ENCODE assay signal across 8 cellular contexts in genomic region chr4:99855677-99856076, GRCh38. TPM values are rescaled to one million over a fixed set of nuclear protein-coding genes. Genes with fewer than 3 reads are reported as not detected.
DNase-seq lines count a peak whose midpoint lies in the region; ATAC-seq and TF ChIP-seq lines count a peak whose summit lies in the region.

No MANE protein-coding gene starts in this region.

- H3K4me1 Mint-ChIP-seq in chondrocyte (ENCODE audit: low read depth): peaks cover 5% of the 10 kb centered on the region

- in situ Hi-C loops in GM13976 (cut with MboI; ENCODE audit: low sequenced_read_pairs, unreplicated experiment): no loop called here

- H3K9me2 ChIP-seq in hepatocyte (replicated peaks; ENCODE audit: insufficient read depth): no peaks in the 10 kb centered on the region

- DNase-seq in GM13976 (ENCODE audit: low spot score) (peak; percentile 32), KG1 (lab: John Stamatoyannopoulos, UW) (peak; percentile 35), globus pallidus (ENCODE audit: low spot score) (peak; percentile 52), hepatocyte (ENCODE audit: low spot score) (no peak), NCI-H146 (lab: John Stamatoyannopoulos, UW) (no peak), chondrocyte (ENCODE audit: low spot score) (no peak), retina (no peak)

- no peak overlapping the region for H3K4me3 Mint-ChIP-seq in chondrocyte (ENCODE audit: unreplicated experiment)

- H3K9me3 Mint-ChIP-seq in chondrocyte (ENCODE audit: low read depth): no peaks in the 10 kb centered on the region

- H3K27me3 ChIP-seq in hepatocyte: no peaks in the 10 kb centered on the region

- no peak overlapping the region for H3K27ac Mint-ChIP-seq in chondrocyte (ENCODE audit: unreplicated experiment)

- H3K36me3 Mint-ChIP-seq in chondrocyte (ENCODE audit: low read depth): no peaks in the 10 kb centered on the region

- peak; percentile 36 for ATAC-seq in GM21529 (IDR thresholded peaks at IDR 0.05; ENCODE audit: unreplicated experiment)

- H2AFZ ChIP-seq in hepatocyte: no peak overlapping the region

- H3K27me3 Mint-ChIP-seq in chondrocyte (ENCODE audit: low read depth): peaks cover 21% of the 10 kb centered on the region

- H3K27ac ChIP-seq in hepatocyte: no peak overlapping the region

- H4K20me1 ChIP-seq in hepatocyte (ENCODE audit: insufficient read depth, poor library complexity, severe bottlenecking): no peaks in the 10 kb centered on the region

- 96% methylated on average over 1 of the region's 1 CpG for WGBS in hepatocyte (ENCODE audit: low lambda C conversion rate, missing lambda C conversion rate)

- TF ChIP-seq CTCF in GM13976 (IDR thresholded peaks at IDR 0.05; ENCODE audit: borderline replicate concordance, control extremely low read depth, extremely low read depth, insufficient read depth, missing control alignments): no peak
- no peak for TF ChIP-seq CTCF in hepatocyte (IDR thresholded peaks at IDR 0.05; ENCODE audit: poor library complexity)
- TF ChIP-seq CTCF in chondrocyte (IDR thresholded peaks at IDR 0.05): no peak

- no peaks in the 10 kb centered on the region for H3K79me2 ChIP-seq in hepatocyte

- H3K9me3 ChIP-seq in hepatocyte (ENCODE audit: low read depth): no peaks in the 10 kb centered on the region

- no peaks in the 10 kb centered on the region for H3K36me3 ChIP-seq in hepatocyte (replicated peaks; ENCODE audit: insufficient read depth, low read depth)

- H3K4me2 ChIP-seq in hepatocyte: no peak overlapping the region

- no peaks in the 10 kb centered on the region for H3K4me1 ChIP-seq in hepatocyte (ENCODE audit: insufficient read depth)

- no peak overlapping the region for H3K4me3 ChIP-seq in hepatocyte

RNA-seq across cellular contexts. Expression of gene LAMTOR3, which starts 38.5 kb away (rescaled TPM):
- total RNA-seq in hepatocyte: 133 and 143 TPM in 2 replicates
- polyA plus RNA-seq in hepatocyte: 90.7 and 126 TPM in 2 replicates
- total RNA-seq in chondrocyte: 34.2 to 38.8 TPM (median 36.2 TPM) in 3 replicates

RNA-seq across cellular contexts. Expression of gene DAPP1, which starts 39.0 kb away (rescaled TPM):
- total RNA-seq in hepatocyte: 1.1 and 2.0 TPM in 2 replicates
- 1.7 and 1.8 TPM in 2 replicates for polyA plus RNA-seq in hepatocyte
- not detected in 3 replicates for total RNA-seq in chondrocyte

Comparison
In these comparisons a context has a peak if more than half of its experiments do, and no peak if none do; other contexts are left out.
1. DNase-seq: peak in GM13976 (single experiment), KG1 (single experiment) and globus pallidus (single experiment); none in hepatocyte (single experiment), NCI-H146 (single experiment), chondrocyte (single experiment) and retina (single experiment).